In the genomic region with DNA sequence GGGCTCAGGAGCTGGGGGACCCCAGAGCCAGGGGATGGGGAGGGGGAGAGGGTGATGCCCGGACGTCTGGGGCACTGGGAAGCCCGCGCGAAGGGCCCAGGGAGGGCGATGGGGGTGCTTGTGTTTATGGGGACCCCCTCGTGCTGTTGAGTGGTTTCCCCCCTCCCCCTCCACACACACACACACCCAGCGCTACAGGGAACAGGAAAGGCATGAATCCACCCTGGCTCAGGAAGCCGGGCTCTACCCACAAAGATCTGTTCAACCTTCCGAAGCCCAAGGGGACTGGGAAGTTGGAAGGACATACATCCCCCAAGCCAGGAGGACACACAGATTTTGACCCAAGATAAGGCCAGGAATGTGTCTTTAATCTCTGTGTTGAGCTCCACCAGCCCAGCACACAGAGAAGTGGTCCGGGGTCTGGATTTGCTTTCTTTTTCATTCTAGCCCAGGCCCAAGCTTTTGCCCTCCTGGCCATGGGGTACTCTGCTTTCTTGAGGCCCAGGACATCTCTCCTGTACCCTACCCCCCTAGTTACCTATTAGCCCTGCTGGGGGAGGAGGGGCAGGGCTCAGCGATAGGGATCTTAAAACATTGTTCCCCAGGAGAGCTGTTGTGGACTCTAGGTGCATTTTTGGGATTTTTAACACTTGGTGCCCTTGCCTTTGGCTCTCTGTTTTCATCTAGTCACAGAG, we compare ENCODE assay signal across 2 cellular contexts.
TF ChIP-seq lines count a peak whose summit lies in the region.

No MANE protein-coding gene starts in this region.

TF ChIP-seq in K562, 482 proteins besides CTCF, POLR2A, EP300 and RAD21 (continues in another document):
- TF ChIP-seq, protein P1, sequence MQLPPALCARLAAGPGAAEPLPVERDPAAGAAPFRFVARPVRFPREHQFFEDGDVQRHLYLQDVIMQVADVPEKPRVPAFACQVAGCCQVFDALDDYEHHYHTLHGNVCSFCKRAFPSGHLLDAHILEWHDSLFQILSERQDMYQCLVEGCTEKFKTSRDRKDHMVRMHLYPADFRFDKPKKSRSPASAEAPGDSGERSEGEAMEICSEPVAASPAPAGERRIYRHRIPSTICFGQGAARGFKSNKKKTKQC (CRISPR knock-in tag; IDR thresholded peaks at IDR 0.05), result no peak
- TF ChIP-seq SAFB2 (IDR thresholded peaks at IDR 0.05; ENCODE audit: borderline replicate concordance, low read depth, low read length, severe bottlenecking), result no peak
- TF ChIP-seq, protein P2, sequence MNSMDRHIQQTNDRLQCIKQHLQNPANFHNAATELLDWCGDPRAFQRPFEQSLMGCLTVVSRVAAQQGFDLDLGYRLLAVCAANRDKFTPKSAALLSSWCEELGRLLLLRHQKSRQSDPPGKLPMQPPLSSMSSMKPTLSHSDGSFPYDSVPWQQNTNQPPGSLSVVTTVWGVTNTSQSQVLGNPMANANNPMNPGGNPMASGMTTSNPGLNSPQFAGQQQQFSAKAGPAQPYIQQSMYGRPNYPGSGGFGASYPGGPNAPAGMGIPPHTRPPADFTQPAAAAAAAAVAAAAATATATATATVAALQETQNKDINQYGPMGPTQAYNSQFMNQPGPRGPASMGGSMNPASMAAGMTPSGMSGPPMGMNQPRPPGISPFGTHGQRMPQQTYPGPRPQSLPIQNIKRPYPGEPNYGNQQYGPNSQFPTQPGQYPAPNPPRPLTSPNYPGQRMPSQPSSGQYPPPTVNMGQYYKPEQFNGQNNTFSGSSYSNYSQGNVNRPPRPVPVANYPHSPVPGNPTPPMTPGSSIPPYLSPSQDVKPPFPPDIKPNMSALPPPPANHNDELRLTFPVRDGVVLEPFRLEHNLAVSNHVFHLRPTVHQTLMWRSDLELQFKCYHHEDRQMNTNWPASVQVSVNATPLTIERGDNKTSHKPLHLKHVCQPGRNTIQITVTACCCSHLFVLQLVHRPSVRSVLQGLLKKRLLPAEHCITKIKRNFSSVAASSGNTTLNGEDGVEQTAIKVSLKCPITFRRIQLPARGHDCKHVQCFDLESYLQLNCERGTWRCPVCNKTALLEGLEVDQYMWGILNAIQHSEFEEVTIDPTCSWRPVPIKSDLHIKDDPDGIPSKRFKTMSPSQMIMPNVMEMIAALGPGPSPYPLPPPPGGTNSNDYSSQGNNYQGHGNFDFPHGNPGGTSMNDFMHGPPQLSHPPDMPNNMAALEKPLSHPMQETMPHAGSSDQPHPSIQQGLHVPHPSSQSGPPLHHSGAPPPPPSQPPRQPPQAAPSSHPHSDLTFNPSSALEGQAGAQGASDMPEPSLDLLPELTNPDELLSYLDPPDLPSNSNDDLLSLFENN (IDR thresholded peaks at IDR 0.05; ENCODE audit: low read depth in 2 of 2, low read length in 2 of 2), result no peak
- no peak for TF ChIP-seq PTTG1 (tag; IDR thresholded peaks at IDR 0.05; ENCODE audit: low read depth)
- TF ChIP-seq, protein P3, sequence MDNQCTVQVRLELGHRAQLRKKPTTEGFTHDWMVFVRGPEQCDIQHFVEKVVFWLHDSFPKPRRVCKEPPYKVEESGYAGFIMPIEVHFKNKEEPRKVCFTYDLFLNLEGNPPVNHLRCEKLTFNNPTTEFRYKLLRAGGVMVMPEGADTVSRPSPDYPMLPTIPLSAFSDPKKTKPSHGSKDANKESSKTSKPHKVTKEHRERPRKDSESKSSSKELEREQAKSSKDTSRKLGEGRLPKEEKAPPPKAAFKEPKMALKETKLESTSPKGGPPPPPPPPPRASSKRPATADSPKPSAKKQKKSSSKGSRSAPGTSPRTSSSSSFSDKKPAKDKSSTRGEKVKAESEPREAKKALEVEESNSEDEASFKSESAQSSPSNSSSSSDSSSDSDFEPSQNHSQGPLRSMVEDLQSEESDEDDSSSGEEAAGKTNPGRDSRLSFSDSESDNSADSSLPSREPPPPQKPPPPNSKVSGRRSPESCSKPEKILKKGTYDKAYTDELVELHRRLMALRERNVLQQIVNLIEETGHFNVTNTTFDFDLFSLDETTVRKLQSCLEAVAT (IDR thresholded peaks at IDR 0.05), result peak in 1 of 2 experiments; percentile 41; a peak in 1 of 4 replicates
- no peak for TF ChIP-seq NFE2 (IDR thresholded peaks at IDR 0.05; ENCODE audit: low read depth)
- TF ChIP-seq, protein P4, sequence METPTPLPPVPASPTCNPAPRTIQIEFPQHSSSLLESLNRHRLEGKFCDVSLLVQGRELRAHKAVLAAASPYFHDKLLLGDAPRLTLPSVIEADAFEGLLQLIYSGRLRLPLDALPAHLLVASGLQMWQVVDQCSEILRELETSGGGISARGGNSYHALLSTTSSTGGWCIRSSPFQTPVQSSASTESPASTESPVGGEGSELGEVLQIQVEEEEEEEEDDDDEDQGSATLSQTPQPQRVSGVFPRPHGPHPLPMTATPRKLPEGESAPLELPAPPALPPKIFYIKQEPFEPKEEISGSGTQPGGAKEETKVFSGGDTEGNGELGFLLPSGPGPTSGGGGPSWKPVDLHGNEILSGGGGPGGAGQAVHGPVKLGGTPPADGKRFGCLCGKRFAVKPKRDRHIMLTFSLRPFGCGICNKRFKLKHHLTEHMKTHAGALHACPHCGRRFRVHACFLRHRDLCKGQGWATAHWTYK (CRISPR knock-in tag; IDR thresholded peaks at IDR 0.05), result peak; percentile 27; the same call in 1 of the 2 replicates
- no peak for TF ChIP-seq BRCA1 (IDR thresholded peaks at IDR 0.05)
- 0 out of 2 replicates have a peak, but pooled peaks have one; percentile 32 for TF ChIP-seq BRCA1 (CRISPR knock-in tag; IDR thresholded peaks at IDR 0.05)
- TF ChIP-seq, protein P5, sequence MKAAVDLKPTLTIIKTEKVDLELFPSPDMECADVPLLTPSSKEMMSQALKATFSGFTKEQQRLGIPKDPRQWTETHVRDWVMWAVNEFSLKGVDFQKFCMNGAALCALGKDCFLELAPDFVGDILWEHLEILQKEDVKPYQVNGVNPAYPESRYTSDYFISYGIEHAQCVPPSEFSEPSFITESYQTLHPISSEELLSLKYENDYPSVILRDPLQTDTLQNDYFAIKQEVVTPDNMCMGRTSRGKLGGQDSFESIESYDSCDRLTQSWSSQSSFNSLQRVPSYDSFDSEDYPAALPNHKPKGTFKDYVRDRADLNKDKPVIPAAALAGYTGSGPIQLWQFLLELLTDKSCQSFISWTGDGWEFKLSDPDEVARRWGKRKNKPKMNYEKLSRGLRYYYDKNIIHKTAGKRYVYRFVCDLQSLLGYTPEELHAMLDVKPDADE (conservative IDR thresholded peaks at IDR 0.05; ENCODE audit: control insufficient read depth, low read depth, low read length), result 0 out of 2 replicates have a peak, but pooled peaks have one; percentile 15
- TF ChIP-seq, protein P6, sequence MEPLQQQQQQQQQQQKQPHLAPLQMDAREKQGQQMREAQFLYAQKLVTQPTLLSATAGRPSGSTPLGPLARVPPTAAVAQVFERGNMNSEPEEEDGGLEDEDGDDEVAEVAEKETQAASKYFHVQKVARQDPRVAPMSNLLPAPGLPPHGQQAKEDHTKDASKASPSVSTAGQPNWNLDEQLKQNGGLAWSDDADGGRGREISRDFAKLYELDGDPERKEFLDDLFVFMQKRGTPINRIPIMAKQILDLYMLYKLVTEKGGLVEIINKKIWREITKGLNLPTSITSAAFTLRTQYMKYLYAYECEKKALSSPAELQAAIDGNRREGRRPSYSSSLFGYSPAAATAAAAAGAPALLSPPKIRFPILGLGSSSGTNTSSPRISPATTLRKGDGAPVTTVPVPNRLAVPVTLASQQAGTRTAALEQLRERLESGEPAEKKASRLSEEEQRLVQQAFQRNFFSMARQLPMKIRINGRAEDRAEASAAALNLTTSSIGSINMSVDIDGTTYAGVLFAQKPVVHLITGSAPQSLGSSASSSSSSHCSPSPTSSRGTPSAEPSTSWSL (CRISPR knock-in tag; IDR thresholded peaks at IDR 0.05; ENCODE audit: borderline replicate concordance), result no peak
- 0 out of 4 replicates have a peak, but pooled peaks of 1 of the 2 experiments have one; percentile 45 for TF ChIP-seq FOXA3 (CRISPR knock-in tag; conservative IDR thresholded peaks at IDR 0.05 in 1 of 2, IDR thresholded peaks at IDR 0.05 in 1 of 2)

TF ChIP-seq in liver, 16 proteins besides CTCF, POLR2A, EP300 and RAD21:
- TF ChIP-seq RXRA (IDR thresholded peaks at IDR 0.05) (no peak), YY1 (IDR thresholded peaks at IDR 0.05) (no peak), TAF1 (conservative IDR thresholded peaks at IDR 0.05) (no peak), NR2F2 (IDR thresholded peaks at IDR 0.05) (no peak), HNF4G (IDR thresholded peaks at IDR 0.05) (no peak)
- TF ChIP-seq, protein P7, sequence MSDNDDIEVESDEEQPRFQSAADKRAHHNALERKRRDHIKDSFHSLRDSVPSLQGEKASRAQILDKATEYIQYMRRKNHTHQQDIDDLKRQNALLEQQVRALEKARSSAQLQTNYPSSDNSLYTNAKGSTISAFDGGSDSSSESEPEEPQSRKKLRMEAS (IDR thresholded peaks at IDR 0.05), result no peak
- TF ChIP-seq, protein P8, sequence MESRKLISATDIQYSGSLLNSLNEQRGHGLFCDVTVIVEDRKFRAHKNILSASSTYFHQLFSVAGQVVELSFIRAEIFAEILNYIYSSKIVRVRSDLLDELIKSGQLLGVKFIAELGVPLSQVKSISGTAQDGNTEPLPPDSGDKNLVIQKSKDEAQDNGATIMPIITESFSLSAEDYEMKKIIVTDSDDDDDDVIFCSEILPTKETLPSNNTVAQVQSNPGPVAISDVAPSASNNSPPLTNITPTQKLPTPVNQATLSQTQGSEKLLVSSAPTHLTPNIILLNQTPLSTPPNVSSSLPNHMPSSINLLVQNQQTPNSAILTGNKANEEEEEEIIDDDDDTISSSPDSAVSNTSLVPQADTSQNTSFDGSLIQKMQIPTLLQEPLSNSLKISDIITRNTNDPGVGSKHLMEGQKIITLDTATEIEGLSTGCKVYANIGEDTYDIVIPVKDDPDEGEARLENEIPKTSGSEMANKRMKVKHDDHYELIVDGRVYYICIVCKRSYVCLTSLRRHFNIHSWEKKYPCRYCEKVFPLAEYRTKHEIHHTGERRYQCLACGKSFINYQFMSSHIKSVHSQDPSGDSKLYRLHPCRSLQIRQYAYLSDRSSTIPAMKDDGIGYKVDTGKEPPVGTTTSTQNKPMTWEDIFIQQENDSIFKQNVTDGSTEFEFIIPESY (IDR thresholded peaks at IDR 0.05), result no peak
- TF ChIP-seq, protein P9, sequence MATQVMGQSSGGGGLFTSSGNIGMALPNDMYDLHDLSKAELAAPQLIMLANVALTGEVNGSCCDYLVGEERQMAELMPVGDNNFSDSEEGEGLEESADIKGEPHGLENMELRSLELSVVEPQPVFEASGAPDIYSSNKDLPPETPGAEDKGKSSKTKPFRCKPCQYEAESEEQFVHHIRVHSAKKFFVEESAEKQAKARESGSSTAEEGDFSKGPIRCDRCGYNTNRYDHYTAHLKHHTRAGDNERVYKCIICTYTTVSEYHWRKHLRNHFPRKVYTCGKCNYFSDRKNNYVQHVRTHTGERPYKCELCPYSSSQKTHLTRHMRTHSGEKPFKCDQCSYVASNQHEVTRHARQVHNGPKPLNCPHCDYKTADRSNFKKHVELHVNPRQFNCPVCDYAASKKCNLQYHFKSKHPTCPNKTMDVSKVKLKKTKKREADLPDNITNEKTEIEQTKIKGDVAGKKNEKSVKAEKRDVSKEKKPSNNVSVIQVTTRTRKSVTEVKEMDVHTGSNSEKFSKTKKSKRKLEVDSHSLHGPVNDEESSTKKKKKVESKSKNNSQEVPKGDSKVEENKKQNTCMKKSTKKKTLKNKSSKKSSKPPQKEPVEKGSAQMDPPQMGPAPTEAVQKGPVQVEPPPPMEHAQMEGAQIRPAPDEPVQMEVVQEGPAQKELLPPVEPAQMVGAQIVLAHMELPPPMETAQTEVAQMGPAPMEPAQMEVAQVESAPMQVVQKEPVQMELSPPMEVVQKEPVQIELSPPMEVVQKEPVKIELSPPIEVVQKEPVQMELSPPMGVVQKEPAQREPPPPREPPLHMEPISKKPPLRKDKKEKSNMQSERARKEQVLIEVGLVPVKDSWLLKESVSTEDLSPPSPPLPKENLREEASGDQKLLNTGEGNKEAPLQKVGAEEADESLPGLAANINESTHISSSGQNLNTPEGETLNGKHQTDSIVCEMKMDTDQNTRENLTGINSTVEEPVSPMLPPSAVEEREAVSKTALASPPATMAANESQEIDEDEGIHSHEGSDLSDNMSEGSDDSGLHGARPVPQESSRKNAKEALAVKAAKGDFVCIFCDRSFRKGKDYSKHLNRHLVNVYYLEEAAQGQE (IDR thresholded peaks at IDR 0.05), result no peak
- TF ChIP-seq, protein P10, sequence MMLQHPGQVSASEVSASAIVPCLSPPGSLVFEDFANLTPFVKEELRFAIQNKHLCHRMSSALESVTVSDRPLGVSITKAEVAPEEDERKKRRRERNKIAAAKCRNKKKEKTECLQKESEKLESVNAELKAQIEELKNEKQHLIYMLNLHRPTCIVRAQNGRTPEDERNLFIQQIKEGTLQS (IDR thresholded peaks at IDR 0.05), result no peak
TF ChIP-seq in liver: peak in this region for 0.
